Comparison of ENCODE assay signal across 26 cellular contexts in the genomic region with DNA sequence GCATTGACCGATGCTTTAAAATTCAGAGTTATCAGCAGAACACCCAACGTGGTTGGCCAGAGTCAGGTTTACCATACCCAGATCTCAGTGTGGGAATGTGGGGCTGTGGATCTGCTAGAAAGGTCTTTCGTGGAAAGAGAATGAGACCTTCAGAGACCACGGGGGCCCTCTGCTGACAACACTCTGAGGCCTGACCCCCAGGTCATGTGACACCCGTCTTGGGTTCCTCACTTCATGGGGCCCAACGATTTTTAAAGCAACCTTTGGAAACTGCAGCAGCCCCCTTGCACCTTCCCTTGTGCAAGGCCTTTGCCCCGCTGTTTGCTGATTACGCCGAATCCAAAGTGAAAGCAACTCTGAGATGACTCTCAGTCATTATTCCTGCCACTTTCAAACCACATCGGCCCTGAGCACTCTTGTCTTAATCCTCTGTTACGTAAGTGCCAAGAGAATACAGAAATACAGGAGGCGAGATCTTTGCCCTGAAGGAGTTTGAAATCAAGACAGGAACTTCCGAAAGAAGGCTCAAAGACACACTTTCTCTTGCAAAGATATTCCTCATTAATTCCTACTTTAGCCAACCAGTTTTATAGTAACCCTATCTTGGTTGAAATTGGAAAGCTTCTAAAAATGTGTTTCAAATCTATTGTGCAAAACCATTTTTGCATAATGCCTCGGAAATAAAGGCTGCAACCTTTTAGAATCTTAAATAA.
DNase-seq lines count a peak whose midpoint lies in the region; ATAC-seq and TF ChIP-seq lines count a peak whose summit lies in the region.
"Had no signal": no experiment of that assay in that cellular context is flagged by ENCODE, and none has a peak within 500 bp of the region (broad histone marks: within the 10 kb centered on the region; RNA-seq: fewer than 3 reads in every experiment).

No MANE protein-coding gene starts in this region.

- ATAC-seq in WTC11 = no peak
- no peak for ATAC-seq in stimulated activated naive CD8-positive, alpha-beta T cell treated with anti-CD3 and anti-CD28 coated beads, Interleukin-15, Interleukin-2, amounts not matched to agents 100 U/mL and 50 U/mL, for 24 hours
- ATAC-seq: activated CD8-positive, alpha-beta T cell treated with anti-CD3 and anti-CD28 coated beads, Interleukin-2, amount 10 ng/mL, durations not matched to agents 7 days and 5 days; esophagus mucosa; left lobe of liver had no signal

- H3K27ac Mint-ChIP-seq in WTC11 = no peak overlapping the region
- H3K27ac Mint-ChIP-seq: activated CD8-positive, alpha-beta T cell treated with anti-CD3 and anti-CD28 coated beads, Interleukin-2, amount 10 ng/mL, durations not matched to agents 7 days and 5 days; activated naive CD8-positive, alpha-beta T cell; CD14-positive monocyte; immature natural killer cell; progenitor cell of endocrine pancreas had no signal

- H3K9me3 Mint-ChIP-seq in WTC11 = no peaks in the 10 kb centered on the region
- H3K9me3 Mint-ChIP-seq: immature natural killer cell had no signal

- no peak overlapping the region for H3K4me3 Mint-ChIP-seq in WTC11
- H3K4me3 Mint-ChIP-seq: activated CD8-positive, alpha-beta T cell treated with anti-CD3 and anti-CD28 coated beads, Interleukin-2, amount 10 ng/mL, durations not matched to agents 7 days and 5 days; activated naive CD8-positive, alpha-beta T cell; CD14-positive monocyte; immature natural killer cell had no signal

- no peak for TF ChIP-seq CTCF in WTC11 (IDR thresholded peaks at IDR 0.05)

- no peaks in the 10 kb centered on the region for H3K27me3 Mint-ChIP-seq in WTC11 (ENCODE audit: low read depth)
- H3K27me3 Mint-ChIP-seq: activated naive CD8-positive, alpha-beta T cell; progenitor cell of endocrine pancreas had no signal

- no peaks in the 10 kb centered on the region for H3K4me1 Mint-ChIP-seq in WTC11
- H3K4me1 Mint-ChIP-seq: CD14-positive monocyte, immature natural killer cell had no signal

- DNase-seq in LHCN-M2 (ENCODE audit: low read depth) (peak; percentile 28), WTC11 (ENCODE audit: low spot score) (no peak), iris pigment epithelial cell (ENCODE audit: low read depth) (peak; percentile 77), stromal cell of bone marrow (ENCODE audit: low read depth) (peak; percentile 16), DMS153 (lab: John Stamatoyannopoulos, UW) (no peak)
- no peak for DNase-seq in activated CD4-positive, CD25-positive, alpha-beta regulatory T cell treated with anti-CD3 and anti-CD28 coated beads, Interleukin-2, amount 50 U/mL, for 72 hours
- DNase-seq in stimulated activated naive CD8-positive, alpha-beta T cell treated with anti-CD3 and anti-CD28 coated beads, Interleukin-15, Interleukin-2, amounts not matched to agents 100 U/mL and 50 U/mL, for 24 hours = no peak
- DNase-seq: activated CD4-positive, alpha-beta T cell treated with anti-CD3 and anti-CD28 coated beads for 1 hour; activated CD8-positive, alpha-beta T cell treated with anti-CD3 and anti-CD28 coated beads, Interleukin-2, amount 10 ng/mL, durations not matched to agents 7 days and 5 days; activated T-cell treated with anti-CD3 and anti-CD28 coated beads for 4 hours; Calu3; hypothalamus; immature natural killer cell; mesendoderm; NCI-H1092; NCI-H526; NK-92 treated with Interleukin-12 subunit alpha and Interleukin-12 subunit beta, amount 100 ng/mL, for 24 hours; stimulated activated CD4-positive, alpha-beta T cell treated with anti-CD3 and anti-CD28 coated beads, Interleukin-2, amount 100 ng/mL, for 24 hours; substantia nigra; T-helper 1 cell; upper lobe of left lung had no signal

- H3K36me3 Mint-ChIP-seq in WTC11 = peaks cover 41% of the 10 kb centered on the region
- H3K36me3 Mint-ChIP-seq: activated naive CD8-positive, alpha-beta T cell; CD14-positive monocyte; immature natural killer cell had no signal

- POLR2A ChIA-PET in WTC11 (lab: Charles Lee) = no interaction called here

- CTCF ChIA-PET in WTC11 (lab: Charles Lee) = no interaction called here

TF ChIP-seq in WTC11, 78 proteins besides CTCF, POLR2A, EP300 and RAD21:
- TF ChIP-seq, protein P1, sequence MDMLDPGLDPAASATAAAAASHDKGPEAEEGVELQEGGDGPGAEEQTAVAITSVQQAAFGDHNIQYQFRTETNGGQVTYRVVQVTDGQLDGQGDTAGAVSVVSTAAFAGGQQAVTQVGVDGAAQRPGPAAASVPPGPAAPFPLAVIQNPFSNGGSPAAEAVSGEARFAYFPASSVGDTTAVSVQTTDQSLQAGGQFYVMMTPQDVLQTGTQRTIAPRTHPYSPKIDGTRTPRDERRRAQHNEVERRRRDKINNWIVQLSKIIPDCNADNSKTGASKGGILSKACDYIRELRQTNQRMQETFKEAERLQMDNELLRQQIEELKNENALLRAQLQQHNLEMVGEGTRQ (CRISPR knock-in tag; IDR thresholded peaks at IDR 0.05) = peak; percentile 59
- TF ChIP-seq RORB (CRISPR knock-in tag; IDR thresholded peaks at IDR 0.05) (no peak), USF1 (CRISPR knock-in tag; IDR thresholded peaks at IDR 0.05) (0 out of 2 replicates have a peak, but pooled peaks have one; percentile 11)

Comparison
In these comparisons a context has a peak if more than half of its experiments do, and no peak if none do; other contexts are left out.
1. DNase-seq: peak in LHCN-M2 (single experiment), iris pigment epithelial cell (single experiment) and stromal cell of bone marrow (single experiment); none in WTC11 (single experiment), DMS153 (single experiment), activated CD4-positive, CD25-positive, alpha-beta regulatory T cell treated with anti-CD3 and anti-CD28 coated beads, Interleukin-2, amount 50 U/mL, for 72 hours (single experiment) and stimulated activated naive CD8-positive, alpha-beta T cell treated with anti-CD3 and anti-CD28 coated beads, Interleukin-15, Interleukin-2, amounts not matched to agents 100 U/mL and 50 U/mL, for 24 hours (single experiment).